Comparison of ENCODE assay signal across 1 cellular context in genomic region chr1:215567491-215568286, GRCh38.
TF ChIP-seq lines count a peak whose summit lies in the region.

No MANE protein-coding gene starts in this region.

TF ChIP-seq in H1, 55 proteins besides CTCF, POLR2A, EP300 and RAD21 (continued from another document):
- TF ChIP-seq SAP30 (IDR thresholded peaks at IDR 0.05; ENCODE audit: insufficient read depth, insufficient replicate concordance, low read length) (no peak), CBX8 (IDR thresholded peaks at IDR 0.05; ENCODE audit: borderline replicate concordance, low read depth, low read length) (no peak), JUN (IDR thresholded peaks at IDR 0.05; ENCODE audit: low read depth, low read length) (no peak), BCL11A (IDR thresholded peaks at IDR 0.05; ENCODE audit: low read depth in 2 of 2, low read length in 2 of 2) (no peak), YY1 (IDR thresholded peaks at IDR 0.05; ENCODE audit: low read depth, low read length) (no peak), TAF1 (IDR thresholded peaks at IDR 0.05; ENCODE audit: low read depth, low read length) (0 out of 2 replicates have a peak, but pooled peaks have one; percentile 22), SUZ12 (IDR thresholded peaks at IDR 0.05; ENCODE audit: low read length) (no peak), TBP (IDR thresholded peaks at IDR 0.05; ENCODE audit: low read depth, low read length) (peak; percentile 33; the same call in 1 of the 2 replicates), KDM5A (IDR thresholded peaks at IDR 0.05; ENCODE audit: low read length) (no peak), CTBP2 (IDR thresholded peaks at IDR 0.05; ENCODE audit: borderline replicate concordance, insufficient read depth, insufficient read length, low read length) (no peak), TEAD4 (IDR thresholded peaks at IDR 0.05; ENCODE audit: low read depth, low read length) (peak; percentile 6; the same call in 1 of the 2 replicates), MAFK (IDR thresholded peaks at IDR 0.05; ENCODE audit: low read depth, low read length) (no peak), ASH2L (IDR thresholded peaks at IDR 0.05; ENCODE audit: low read length) (peak; percentile 89), HDAC2 (IDR thresholded peaks at IDR 0.05; ENCODE audit: borderline replicate concordance in 1 of 2, low read depth in 2 of 2, low read length in 2 of 2) (no peak; a peak in 1 of 4 replicates), SIN3A (conservative IDR thresholded peaks at IDR 0.05 in 1 of 2, IDR thresholded peaks at IDR 0.05 in 1 of 2; ENCODE audit: low read depth in 1 of 2, low read length in 2 of 2) (peak in 1 of 2 experiments; percentile 9; a peak in 1 of 4 replicates), KDM1A (IDR thresholded peaks at IDR 0.05; ENCODE audit: borderline replicate concordance, low read length) (no peak), CHD7 (IDR thresholded peaks at IDR 0.05; ENCODE audit: insufficient replicate concordance, low read length) (no peak), KDM4A (IDR thresholded peaks at IDR 0.05; ENCODE audit: low read depth, low read length, severe bottlenecking) (peak; percentile 71), HDAC6 (IDR thresholded peaks at IDR 0.05; ENCODE audit: low read depth, low read length) (no peak), EZH2 (IDR thresholded peaks at IDR 0.05; ENCODE audit: low read depth, low read length, severe bottlenecking) (no peak), SP2 (IDR thresholded peaks at IDR 0.05; ENCODE audit: low read length) (no peak), JUND (IDR thresholded peaks at IDR 0.05; ENCODE audit: low read length) (no peak), SRF (IDR thresholded peaks at IDR 0.05; ENCODE audit: low read depth, low read length) (no peak), TCF12 (IDR thresholded peaks at IDR 0.05; ENCODE audit: low read depth, low read length) (no peak), CHD2 (IDR thresholded peaks at IDR 0.05; ENCODE audit: low read length) (no peak), EGR1 (IDR thresholded peaks at IDR 0.05; ENCODE audit: borderline replicate concordance, low read depth, low read length) (no peak), RNF2 (IDR thresholded peaks at IDR 0.05; ENCODE audit: borderline replicate concordance, low read depth, low read length, missing control alignments, poor library complexity, severe bottlenecking) (no peak), CREB1 (IDR thresholded peaks at IDR 0.05) (no peak), CBX5 (IDR thresholded peaks at IDR 0.05; ENCODE audit: low read depth, low read length) (no peak), NRF1 (IDR thresholded peaks at IDR 0.05; ENCODE audit: low read depth, low read length) (no peak), SP4 (IDR thresholded peaks at IDR 0.05; ENCODE audit: low read length) (no peak), RFX5 (IDR thresholded peaks at IDR 0.05; ENCODE audit: borderline replicate concordance, low read depth, low read length) (no peak), POU5F1 (IDR thresholded peaks at IDR 0.05; ENCODE audit: low read depth, low read length) (no peak), PHF8 (conservative IDR thresholded peaks at IDR 0.05; ENCODE audit: low read depth, low read length) (peak; percentile 35), RBBP5 (IDR thresholded peaks at IDR 0.05; ENCODE audit: borderline replicate concordance, low read depth, low read length) (peak; percentile 84), CHD1 (IDR thresholded peaks at IDR 0.05; ENCODE audit: low read depth, low read length) (no peak; the same call in 1 of the 2 replicates), SIX5 (IDR thresholded peaks at IDR 0.05; ENCODE audit: low read depth, low read length) (no peak), BRCA1 (IDR thresholded peaks at IDR 0.05; ENCODE audit: low read depth, low read length) (no peak), FOSL1 (IDR thresholded peaks at IDR 0.05; ENCODE audit: insufficient read depth, low read depth, low read length) (no peak)
- TF ChIP-seq, protein P1, sequence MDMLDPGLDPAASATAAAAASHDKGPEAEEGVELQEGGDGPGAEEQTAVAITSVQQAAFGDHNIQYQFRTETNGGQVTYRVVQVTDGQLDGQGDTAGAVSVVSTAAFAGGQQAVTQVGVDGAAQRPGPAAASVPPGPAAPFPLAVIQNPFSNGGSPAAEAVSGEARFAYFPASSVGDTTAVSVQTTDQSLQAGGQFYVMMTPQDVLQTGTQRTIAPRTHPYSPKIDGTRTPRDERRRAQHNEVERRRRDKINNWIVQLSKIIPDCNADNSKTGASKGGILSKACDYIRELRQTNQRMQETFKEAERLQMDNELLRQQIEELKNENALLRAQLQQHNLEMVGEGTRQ (IDR thresholded peaks at IDR 0.05; ENCODE audit: low read length) = no peak
- TF ChIP-seq, protein P2, sequence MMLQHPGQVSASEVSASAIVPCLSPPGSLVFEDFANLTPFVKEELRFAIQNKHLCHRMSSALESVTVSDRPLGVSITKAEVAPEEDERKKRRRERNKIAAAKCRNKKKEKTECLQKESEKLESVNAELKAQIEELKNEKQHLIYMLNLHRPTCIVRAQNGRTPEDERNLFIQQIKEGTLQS (IDR thresholded peaks at IDR 0.05; ENCODE audit: insufficient read depth, low read depth, low read length) = no peak
- TF ChIP-seq, protein P3, sequence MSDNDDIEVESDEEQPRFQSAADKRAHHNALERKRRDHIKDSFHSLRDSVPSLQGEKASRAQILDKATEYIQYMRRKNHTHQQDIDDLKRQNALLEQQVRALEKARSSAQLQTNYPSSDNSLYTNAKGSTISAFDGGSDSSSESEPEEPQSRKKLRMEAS (IDR thresholded peaks at IDR 0.05) = peak; percentile 38; the same call in 1 of the 2 replicates
